ENCODE assay signal across 10 cellular contexts in genomic region chr2:162029287-162029901, GRCh38. TPM values are rescaled to one million over a fixed set of nuclear protein-coding genes. Genes with fewer than 3 reads are reported as not detected.
DNase-seq lines count a peak whose midpoint lies in the region; ATAC-seq and TF ChIP-seq lines count a peak whose summit lies in the region.
"Had no signal": no experiment of that assay in that cellular context is flagged by ENCODE, and none has a peak within 500 bp of the region (broad histone marks: within the 10 kb centered on the region; RNA-seq: fewer than 3 reads in every experiment).

No MANE protein-coding gene starts in this region.

- peak; percentile 86 for DNase-seq in GM23248
- DNase-seq in RPMI7951 (ENCODE audit: low read depth): peak; percentile 90
- DNase-seq in fibroblast of pulmonary artery (ENCODE audit: low read depth): peak; percentile 46
- peak; percentile 42 to 60 for DNase-seq in psoas muscle
- no peak for DNase-seq in stimulated activated CD4-positive, alpha-beta T cell treated with anti-CD3 and anti-CD28 coated beads, Interleukin-2, amount 100 ng/mL, for 24 hours
- DNase-seq in cerebellar nuclear complex (lab: John Stamatoyannopoulos, UW): no peak
- no peak for DNase-seq in Karpas-422
- DNase-seq in HEK293T (ENCODE audit: extremely low spot score): no peak
- DNase-seq: activated CD4-positive, alpha-beta T cell treated with anti-CD3 and anti-CD28 coated beads, Interleukin-2, amount 50 U/mL, for 48 hours; NCI-H774 had no signal

- POLR2A ChIA-PET in HEK293T (lab: Yijun Ruan, JAX): no interaction called here

- intact Hi-C loops in psoas muscle (cut with DNase I): no loop called here

- H3K9me2 ChIP-seq in GM23248 (ENCODE audit: insufficient read depth) (no peaks in the 10 kb centered on the region), Karpas-422 (replicated peaks; ENCODE audit: insufficient read depth, low read length) (no peaks in the 10 kb centered on the region)

- WGBS in GM23248 (ENCODE audit: low coverage in 1 of 2, low lambda C conversion rate in 2 of 2, missing lambda C conversion rate in 2 of 2), 2 experiments: 11% methylated on average over 9 of the region's 9 CpGs
- WGBS in psoas muscle, 3 donors: 29 to 43% (median 40%) methylated on average over 9 of the region's 9 CpGs

- H3K27ac ChIP-seq in GM23248 (no peak overlapping the region), psoas muscle (no peak overlapping the region), Karpas-422 (ENCODE audit: low read length) (no peak overlapping the region)

- H3K4me1 ChIP-seq in GM23248 (ENCODE audit: insufficient read depth) (peaks cover 36% of the 10 kb centered on the region), psoas muscle (no peaks in the 10 kb centered on the region), Karpas-422 (ENCODE audit: low read length) (no peaks in the 10 kb centered on the region)

- in situ Hi-C loops in GM23248 (cut with MboI): no loop called here

- H3K79me2 ChIP-seq in GM23248 (ENCODE audit: insufficient read depth) (no peaks in the 10 kb centered on the region), Karpas-422 (ENCODE audit: low read length) (no peaks in the 10 kb centered on the region)

- no peaks in the 10 kb centered on the region for H3K36me3 ChIP-seq in GM23248 (ENCODE audit: low read depth)
- H3K36me3 ChIP-seq in psoas muscle (ENCODE audit: insufficient read depth in 1 of 2, low read depth in 1 of 2): no peaks in the 10 kb centered on the region
- no peaks in the 10 kb centered on the region for H3K36me3 ChIP-seq in Karpas-422 (ENCODE audit: insufficient read depth, low read length)

- no peak for TF ChIP-seq CTCF in fibroblast of pulmonary artery (IDR thresholded peaks at IDR 0.05; ENCODE audit: low read length, missing control alignments)
- TF ChIP-seq CTCF in psoas muscle (IDR thresholded peaks at IDR 0.05): no peak

- no peak overlapping the region for H3K9ac ChIP-seq in GM23248
- no peak overlapping the region for H3K9ac ChIP-seq in Karpas-422 (ENCODE audit: low read length)

- H3K9me3 ChIP-seq in GM23248 (ENCODE audit: low read depth): no peaks in the 10 kb centered on the region
- H3K9me3 ChIP-seq in psoas muscle: no peaks in the 10 kb centered on the region
- H3K9me3 ChIP-seq in Karpas-422 (ENCODE audit: low read length): no peaks in the 10 kb centered on the region

- peak in 3 of 4 donors; percentile 35 to 51 (median 46) for ATAC-seq in psoas muscle

- H3F3A ChIP-seq in GM23248 (ENCODE audit: insufficient read depth): peaks cover 37% of the 10 kb centered on the region

- H3K4me2 ChIP-seq in GM23248 (ENCODE audit: unreplicated experiment) (peak overlapping the region; percentile 24), Karpas-422 (ENCODE audit: low read depth, low read length, poor library complexity, severe bottlenecking) (no peak overlapping the region)

- CTCF ChIA-PET in HEK293T (lab: Yijun Ruan, JAX): no interaction called here

- no peak overlapping the region for H2AFZ ChIP-seq in GM23248
- H2AFZ ChIP-seq in Karpas-422 (ENCODE audit: low read length): no peak overlapping the region

- no peaks in the 10 kb centered on the region for H4K20me1 ChIP-seq in GM23248 (ENCODE audit: insufficient read depth)
- H4K20me1 ChIP-seq in Karpas-422 (ENCODE audit: insufficient read depth, low read depth, low read length): no peaks in the 10 kb centered on the region

- H3K27me3 ChIP-seq in GM23248 (replicated peaks; ENCODE audit: insufficient read depth): no peaks in the 10 kb centered on the region
- H3K27me3 ChIP-seq in psoas muscle (ENCODE audit: insufficient read depth in 3 of 3, low read length in 2 of 3): no peaks in the 10 kb centered on the region
- no peaks in the 10 kb centered on the region for H3K27me3 ChIP-seq in Karpas-422 (ENCODE audit: low read length)

- H3K4me3 ChIP-seq in GM23248: no peak overlapping the region
- no peak overlapping the region for H3K4me3 ChIP-seq in fibroblast of pulmonary artery (replicated peaks; ENCODE audit: low read depth, low read length)
- H3K4me3 ChIP-seq in psoas muscle: no peak overlapping the region
- H3K4me3 ChIP-seq in Karpas-422 (ENCODE audit: low read length): no peak overlapping the region

TF ChIP-seq in HEK293T, 16 proteins besides CTCF, POLR2A, EP300 and RAD21:
- TF ChIP-seq PKNOX1 (IDR thresholded peaks at IDR 0.05) (no peak), LEF1 (IDR thresholded peaks at IDR 0.05; ENCODE audit: borderline replicate concordance) (no peak), FOXM1 (IDR thresholded peaks at IDR 0.05; ENCODE audit: borderline replicate concordance) (no peak)

RNA-seq across cellular contexts. Expression of gene DPP4, which starts 44.6 kb away (rescaled TPM):
- 33.5 and 39.9 TPM in 2 replicates for total RNA-seq in GM23248 (2014; rRNA removed; shearing (Covaris generic))
- polyA plus RNA-seq in GM23248 (2016; fragmentation: Nextera tagmentation; extraction: Ambion mirVana) (30.1 and 31.6 TPM in 2 replicates), psoas muscle (under 1 TPM; 0.25 to 0.65 (median 0.59) TPM)
- 2.8 and 3.1 TPM in 2 replicates for total RNA-seq in RPMI7951 (2014; rRNA removed; shearing (Covaris generic))
- 1 to 10 TPM in 3 of 4 donors, under 1 TPM in 1; 0.80 to 3.1 (median 1.4) TPM for total RNA-seq in psoas muscle
- total RNA-seq in Karpas-422 (2014; rRNA removed; shearing (Covaris generic); ENCODE audit: low replicate concordance): not detected in 2 replicates

Comparison
In these comparisons a context has a peak if more than half of its experiments do, and no peak if none do; other contexts are left out.
1. DNase-seq: peak in GM23248 (single experiment), RPMI7951 (single experiment), fibroblast of pulmonary artery (single experiment) and psoas muscle (2 of 2); none in stimulated activated CD4-positive, alpha-beta T cell treated with anti-CD3 and anti-CD28 coated beads, Interleukin-2, amount 100 ng/mL, for 24 hours (0 of 2), cerebellar nuclear complex (0 of 2), Karpas-422 (single experiment) and HEK293T (single experiment).